In the genomic region with DNA sequence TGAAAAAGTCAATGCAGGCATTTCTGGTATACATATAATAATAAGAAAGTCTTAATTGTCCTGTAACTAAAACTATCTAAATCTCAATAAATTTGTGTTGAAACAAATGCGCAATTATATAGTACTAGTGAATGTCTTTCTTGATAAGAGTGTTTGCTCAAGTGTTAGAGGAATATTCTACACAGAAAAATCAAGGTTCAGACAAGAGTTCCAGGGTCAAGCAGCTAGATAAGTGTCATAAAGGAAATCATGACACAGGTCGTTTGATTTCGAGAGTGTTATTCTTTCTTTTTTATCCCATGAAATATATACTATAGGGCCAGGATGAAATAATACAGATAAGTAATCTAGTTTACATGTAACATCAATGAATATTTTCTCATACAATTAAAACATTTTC, we compare ENCODE assay signal across 21 cellular contexts.
DNase-seq lines count a peak whose midpoint lies in the region; ATAC-seq and TF ChIP-seq lines count a peak whose summit lies in the region.
"Had no signal": no experiment of that assay in that cellular context is flagged by ENCODE, and none has a peak within 500 bp of the region (broad histone marks: within the 10 kb centered on the region; RNA-seq: fewer than 3 reads in every experiment).

No MANE protein-coding gene starts in this region.

- no peak overlapping the region for H3K4me2 ChIP-seq in OCI-LY1 (ENCODE audit: low read length)
- H3K4me2 ChIP-seq: A549; BLaER1 treated with 17β-estradiol and CSF1 and Interleukin-3, amounts not matched to agents 10 nM and 100 nM had no signal

- peaks cover 31% of the 10 kb centered on the region for H3K36me3 Mint-ChIP-seq in activated naive CD4-positive, alpha-beta T cell treated with anti-CD3 and anti-CD28 coated beads, Interleukin-2, amount 50 U/mL, for 24 hours
- peaks cover 5% of the 10 kb centered on the region for H3K36me3 Mint-ChIP-seq in progenitor cell of endocrine pancreas (ENCODE audit: insufficient read depth)

- H3K27ac Mint-ChIP-seq in activated naive CD4-positive, alpha-beta T cell treated with anti-CD3 and anti-CD28 coated beads, Interleukin-2, amount 50 U/mL, for 24 hours, result peak overlapping the region; percentile 62
- peak overlapping the region; percentile 77 for H3K27ac Mint-ChIP-seq in progenitor cell of endocrine pancreas

- H3K27me3 ChIP-seq in OCI-LY1 (ENCODE audit: insufficient read depth, low read length), result no peaks in the 10 kb centered on the region
- H3K27me3 ChIP-seq in transverse colon, result no peaks in the 10 kb centered on the region
- H3K27me3 ChIP-seq: BLaER1 treated with 17β-estradiol and CSF1 and Interleukin-3, amounts not matched to agents 10 nM and 100 nM had no signal

- H3K9ac ChIP-seq in OCI-LY1 (ENCODE audit: low read length), result no peak overlapping the region
- H3K9ac ChIP-seq: BLaER1 treated with 17β-estradiol and CSF1 and Interleukin-3, amounts not matched to agents 10 nM and 100 nM had no signal

- ATAC-seq in left colon (peak; percentile 90), HG02938 (IDR thresholded peaks at IDR 0.05; ENCODE audit: unreplicated experiment) (no peak), HG03135 (IDR thresholded peaks at IDR 0.05; ENCODE audit: unreplicated experiment) (no peak)
- ATAC-seq: A549, GM12878 had no signal

- no peak overlapping the region for H3K4me3 ChIP-seq in OCI-LY1 (ENCODE audit: low read depth, low read length, poor library complexity, severe bottlenecking)
- no peak overlapping the region for H3K4me3 ChIP-seq in transverse colon
- H3K4me3 ChIP-seq: A549; BLaER1 treated with 17β-estradiol and CSF1 and Interleukin-3, amounts not matched to agents 10 nM and 100 nM; GM12878 had no signal

- H3K36me3 ChIP-seq in OCI-LY1 (ENCODE audit: insufficient read depth, low read length), result no peaks in the 10 kb centered on the region; the same call in 1 of the 2 replicates
- H3K36me3 ChIP-seq in transverse colon, result no peaks in the 10 kb centered on the region

- TF ChIP-seq CTCF in OCI-LY1 (IDR thresholded peaks at IDR 0.05; ENCODE audit: low read length) (no peak), progenitor cell of endocrine pancreas (IDR thresholded peaks at IDR 0.05; ENCODE audit: unreplicated experiment) (no peak), transverse colon (IDR thresholded peaks at IDR 0.05) (no peak)

- TF ChIP-seq EP300 in transverse colon (IDR thresholded peaks at IDR 0.05; ENCODE audit: low read depth), result no peak

- no peaks in the 10 kb centered on the region for H3K79me2 ChIP-seq in OCI-LY1 (ENCODE audit: insufficient read depth, low read length)

- no peaks in the 10 kb centered on the region for H4K20me1 ChIP-seq in OCI-LY1 (ENCODE audit: insufficient read depth, low read length)

- intact Hi-C loops in left colon (cut with DNase I, micrococcal nuclease) (no loop called here), transverse colon (cut with DNase I; ENCODE audit: low total_unique reads) (no loop called here)

- no peak overlapping the region for H2AFZ ChIP-seq in OCI-LY1 (ENCODE audit: low read length)

- H3K9me3 Mint-ChIP-seq in activated naive CD4-positive, alpha-beta T cell treated with anti-CD3 and anti-CD28 coated beads, Interleukin-2, amount 50 U/mL, for 24 hours, result no peaks in the 10 kb centered on the region
- peaks cover 4% of the 10 kb centered on the region for H3K9me3 Mint-ChIP-seq in progenitor cell of endocrine pancreas (ENCODE audit: low read depth)
- H3K9me3 Mint-ChIP-seq: H9 had no signal

- H3K9me2 ChIP-seq in OCI-LY1 (ENCODE audit: low read depth, low read length), result no peaks in the 10 kb centered on the region

- TF ChIP-seq POLR2A in transverse colon (IDR thresholded peaks at IDR 0.05), result no peak

- H3F3A ChIP-seq in OCI-LY1 (ENCODE audit: insufficient read depth, low read length), result no peaks in the 10 kb centered on the region

- H3K27ac ChIP-seq in OCI-LY1 (ENCODE audit: low read depth, low read length, poor library complexity, severe bottlenecking), result peak overlapping the region; percentile 46
- H3K27ac ChIP-seq in transverse colon, result peak overlapping the region in 2 of 4 donors; percentile 14 to 54
- H3K27ac ChIP-seq: 22Rv1; A549; BLaER1 treated with 17β-estradiol and CSF1 and Interleukin-3, amounts not matched to agents 10 nM and 100 nM; HL-60 had no signal

- H3K9me3 ChIP-seq in OCI-LY1 (ENCODE audit: low read length), result no peaks in the 10 kb centered on the region
- no peaks in the 10 kb centered on the region for H3K9me3 ChIP-seq in transverse colon
- H3K9me3 ChIP-seq: A549 had no signal

- WGBS in transverse colon (ENCODE audit: low coverage in 1 of 2), 2 donors, result 57 to 66% methylated on average over 3 of the region's 3 CpGs

- no peaks in the 10 kb centered on the region for H3K27me3 Mint-ChIP-seq in activated naive CD4-positive, alpha-beta T cell treated with anti-CD3 and anti-CD28 coated beads, Interleukin-2, amount 50 U/mL, for 24 hours
- no peaks in the 10 kb centered on the region for H3K27me3 Mint-ChIP-seq in progenitor cell of endocrine pancreas
- H3K27me3 Mint-ChIP-seq: CD8-positive, alpha-beta memory T cell had no signal

- DNase-seq in activated naive CD4-positive, alpha-beta T cell treated with Interleukin-2 at 50 U/mL for 16 hours, result no peak
- DNase-seq in left colon, result no peak
- no peak for DNase-seq in progenitor cell of endocrine pancreas (ENCODE audit: low spot score, unreplicated experiment)
- DNase-seq in transverse colon, result no peak
- DNase-seq: CD8-positive, alpha-beta memory T cell; COR-L47; DMS 273 treated with DMSO at 0.1 percent for 48 hours; DMS53; DND-41; EL; H9; IMR-90 had no signal

- peaks cover 66% of the 10 kb centered on the region for H3K4me1 Mint-ChIP-seq in activated naive CD4-positive, alpha-beta T cell treated with anti-CD3 and anti-CD28 coated beads, Interleukin-2, amount 50 U/mL, for 24 hours
- H3K4me1 Mint-ChIP-seq in progenitor cell of endocrine pancreas (ENCODE audit: low read depth), result peaks cover 79% of the 10 kb centered on the region

- no peak overlapping the region for H3K4me3 Mint-ChIP-seq in activated naive CD4-positive, alpha-beta T cell treated with anti-CD3 and anti-CD28 coated beads, Interleukin-2, amount 50 U/mL, for 24 hours
- no peak overlapping the region for H3K4me3 Mint-ChIP-seq in progenitor cell of endocrine pancreas (ENCODE audit: low read depth)
- H3K4me3 Mint-ChIP-seq: H9 had no signal

- H3K4me1 ChIP-seq in OCI-LY1 (ENCODE audit: insufficient read depth, low read length, severe bottlenecking), result peaks cover 69% of the 10 kb centered on the region
- H3K4me1 ChIP-seq in transverse colon, result peaks cover 0 to 29% (median 12%) of the 10 kb centered on the region in 4 donors

- in situ Hi-C loops in transverse colon (cut with MboI; ENCODE audit: low pct_ligation_motif_present in 1 of 4, low pct_unique_long_range_greater_than_20kb in 1 of 4, low sequenced_read_pairs in 3 of 4), result no loop called here
